ENCODE assay signal across 25 cellular contexts in genomic region chr2:13035866-13036265, GRCh38.
"Had no signal": no experiment of that assay in that cellular context is flagged by ENCODE, and none has a peak within 500 bp of the region (broad histone marks: within the 10 kb centered on the region; RNA-seq: fewer than 3 reads in every experiment).

No MANE protein-coding gene starts in this region.

- H3K36me3 ChIP-seq: neural progenitor cell, pancreas, prostate gland, right lobe of liver, sigmoid colon, suprapubic skin, tibial artery, transverse colon, upper lobe of right lung, uterus had no signal

- H3K27ac ChIP-seq: neural progenitor cell, pancreas, prostate gland, right lobe of liver, sigmoid colon, suprapubic skin, testis, tibial artery, transverse colon, upper lobe of right lung, uterus had no signal

- H3K4me3 ChIP-seq: neural progenitor cell, pancreas, prostate gland, right lobe of liver, sigmoid colon, suprapubic skin, testis, tibial artery, transverse colon, upper lobe of right lung, uterus had no signal

- H2AFZ ChIP-seq: neural progenitor cell had no signal

- H3K4me1 ChIP-seq: neural progenitor cell, pancreas, prostate gland, right lobe of liver, sigmoid colon, suprapubic skin, testis, tibial artery, transverse colon, upper lobe of right lung, uterus had no signal

- ATAC-seq: naive thymus-derived CD4-positive, alpha-beta T cell; natural killer cell; pancreas; right cardiac atrium; right lobe of liver; stimulated activated effector memory CD8-positive, alpha-beta T cell treated with anti-CD3 and anti-CD28 coated beads, Interleukin-12 subunit alpha, Interleukin-12 subunit beta, amount 100 ng/mL, for 72 hours; stimulated activated naive B cell treated with anti-CD40 and anti-IgM and Interleukin-4, amounts not matched to agents 10 μg/mL and 1 μg/mL and 100 μg/mL, for 72 hours; stimulated activated naive CD8-positive, alpha-beta T cell treated with anti-CD3 and anti-CD28 coated beads, Interleukin-15, amount 100 ng/mL, for 72 hours; stimulated activated naive CD8-positive, alpha-beta T cell treated with anti-CD3 and anti-CD28 coated beads, Interleukin-15, Interleukin-2, amounts not matched to agents 100 U/mL and 50 U/mL, for 24 hours; upper lobe of right lung had no signal

- H3K4me2 ChIP-seq: neural progenitor cell had no signal

- H3K27me3 ChIP-seq: neural progenitor cell, pancreas, right lobe of liver, testis, tibial artery, upper lobe of right lung, uterus had no signal

- DNase-seq: naive thymus-derived CD4-positive, alpha-beta T cell; natural killer cell; occipital lobe; pancreas; right cardiac atrium; right lobe of liver; sigmoid colon; small intestine; stimulated activated CD4-positive, alpha-beta T cell treated with anti-CD3 and anti-CD28 coated beads, Interleukin-15, amount 100 ng/mL, for 24 hours; stimulated activated CD4-positive, alpha-beta T cell treated with anti-CD3 and anti-CD28 coated beads, Interleukin-2, amount 100 ng/mL, for 24 hours; stimulated activated CD4-positive, alpha-beta T cell treated with anti-CD3 and anti-CD28 coated beads, Interleukin-2, amount 100 ng/mL, for 48 hours; stimulated activated CD4-positive, alpha-beta T cell treated with anti-CD3 and anti-CD28 coated beads, Interleukin-4, amount 100 ng/mL, for 24 hours; stimulated activated naive B cell treated with anti-CD40 and anti-IgM and Interleukin-4, amounts not matched to agents 10 μg/mL and 1 μg/mL and 100 μg/mL, for 72 hours; stimulated activated naive CD8-positive, alpha-beta T cell treated with anti-CD3 and anti-CD28 coated beads, Interleukin-15, amount 100 ng/mL, for 72 hours; stimulated activated naive CD8-positive, alpha-beta T cell treated with anti-CD3 and anti-CD28 coated beads, Interleukin-15, Interleukin-2, amounts not matched to agents 100 U/mL and 50 U/mL, for 24 hours; substantia nigra; testis; tibial artery; transverse colon; upper lobe of right lung; uterus had no signal

- H3K9me3 ChIP-seq: pancreas, prostate gland, suprapubic skin, testis, transverse colon, upper lobe of right lung, uterus had no signal
